ENCODE assay signal across 22 cellular contexts in genomic region chr7:148919859-148920258, GRCh38. TPM values are rescaled to one million over a fixed set of nuclear protein-coding genes. Genes with fewer than 3 reads are reported as not detected.
DNase-seq lines count a peak whose midpoint lies in the region; ATAC-seq, FAIRE-seq and TF ChIP-seq lines count a peak whose summit lies in the region.
"Had no signal": no experiment of that assay in that cellular context is flagged by ENCODE, and none has a peak within 500 bp of the region (broad histone marks: within the 10 kb centered on the region; RNA-seq: fewer than 3 reads in every experiment).

No MANE protein-coding gene starts in this region.

- no peak for TF ChIP-seq RAD21 in GM12878 (IDR thresholded peaks at IDR 0.05; ENCODE audit: insufficient read depth, low read depth, low read length)

- H3K27me3 Mint-ChIP-seq in activated CD8-positive, alpha-beta memory T cell treated with anti-CD3 and anti-CD28 coated beads, Interleukin-2, amount 10 ng/mL, durations not matched to agents 7 days and 5 days = no peaks in the 10 kb centered on the region
- H3K27me3 Mint-ChIP-seq: stimulated activated memory B cell treated with anti-CD40 and anti-IgM and Interleukin-4, amounts not matched to agents 10 μg/mL and 1 μg/mL and 100 μg/mL, for 72 hours had no signal

- peak; percentile 30 for ATAC-seq in activated CD8-positive, alpha-beta memory T cell treated with anti-CD3 and anti-CD28 coated beads, Interleukin-2, amount 10 ng/mL, durations not matched to agents 7 days and 5 days
- ATAC-seq in GM21529 (IDR thresholded peaks at IDR 0.05; ENCODE audit: unreplicated experiment) (peak; percentile 82), HG03108 (IDR thresholded peaks at IDR 0.05; ENCODE audit: unreplicated experiment) (peak; percentile 66), GM12878 (peak; percentile 78)
- ATAC-seq: gastroesophageal sphincter; stimulated activated memory B cell treated with anti-CD40 and anti-IgM and Interleukin-4, amounts not matched to agents 10 μg/mL and 1 μg/mL and 100 μg/mL, for 72 hours had no signal

- peak overlapping the region; percentile 38; the same call in 1 of the 2 replicates for H3K4me2 ChIP-seq in GM12878 (ENCODE audit: control insufficient read depth, insufficient read depth)

- no peaks in the 10 kb centered on the region for H3K36me3 ChIP-seq in GM12878 (ENCODE audit: control insufficient read depth in 2 of 2, insufficient read depth in 2 of 2, low read length in 1 of 2)
- no peaks in the 10 kb centered on the region for H3K36me3 ChIP-seq in small intestine (ENCODE audit: control insufficient read depth in 2 of 2, insufficient read depth in 2 of 2, low read length in 2 of 2)
- H3K36me3 ChIP-seq: BLaER1 treated with 17β-estradiol and CSF1 and Interleukin-3, amounts not matched to agents 10 nM and 100 nM; gastroesophageal sphincter; left ventricle myocardium inferior; MG63 had no signal

- no peak for TF ChIP-seq CTCF in GM12878 (IDR thresholded peaks at IDR 0.05 in 2 of 3, conservative IDR thresholded peaks at IDR 0.05 in 1 of 3; ENCODE audit: control insufficient read depth in 2 of 3, extremely low read depth in 1 of 3, insufficient read depth in 1 of 3, low read depth in 3 of 3, low read length in 3 of 3)

- in situ Hi-C loops in GM12878 (cut with MboI) = no loop called here

- no peak overlapping the region for H3K27ac ChIP-seq in GM12878 (ENCODE audit: control insufficient read depth, insufficient read depth)
- H3K27ac ChIP-seq in small intestine (ENCODE audit: low read depth in 1 of 2, low read length in 1 of 2) = no peak overlapping the region
- H3K27ac ChIP-seq: BLaER1 treated with 17β-estradiol and CSF1 and Interleukin-3, amounts not matched to agents 10 nM and 100 nM; gastroesophageal sphincter; left ventricle myocardium inferior; skin epidermis had no signal

- peak; percentile 37 for DNase-seq in activated CD8-positive, alpha-beta memory T cell treated with anti-CD3 and anti-CD28 coated beads, Interleukin-2, amount 10 ng/mL, durations not matched to agents 7 days and 5 days
- DNase-seq in activated CD8-positive, alpha-beta memory T cell treated with anti-CD3 and anti-CD28 coated beads for 24 hours = no peak
- DNase-seq in GM12878 (ENCODE audit: low read depth, low spot score) = no peak
- DNase-seq in GM19240 (ENCODE audit: insufficient read length, low spot score) = no peak
- DNase-seq in NCI-H2196 treated with DMSO at 0.1 percent for 48 hours (lab: John Stamatoyannopoulos, UW; ENCODE audit: unreplicated experiment) = no peak
- DNase-seq in small intestine = no peak
- DNase-seq: 8988T, activated gamma-delta T cell, anterior cingulate cortex, H7, left ventricle myocardium inferior, MG63, NCI-H748 treated with DMSO at 0.1 percent for 48 hours, RPMI8226, SW 1271 had no signal

- H2AFZ ChIP-seq in GM12878 (ENCODE audit: control insufficient read depth, low read depth, low read length) = no peak overlapping the region

- no peak for TF ChIP-seq POLR2A in GM12878 (IDR thresholded peaks at IDR 0.05; ENCODE audit: low read depth, low read length)

- H3K4me1 ChIP-seq in GM12878 (ENCODE audit: control insufficient read depth, insufficient read depth, low read length) (peaks cover 19% of the 10 kb centered on the region), small intestine (ENCODE audit: control insufficient read depth in 2 of 2, insufficient read depth in 1 of 2, low read depth in 1 of 2, low read length in 1 of 2) (peaks cover 0 to 2% of the 10 kb centered on the region in 2 donors)
- H3K4me1 ChIP-seq: gastroesophageal sphincter, left ventricle myocardium inferior had no signal

- no peak overlapping the region for H3K4me3 Mint-ChIP-seq in activated CD8-positive, alpha-beta memory T cell treated with anti-CD3 and anti-CD28 coated beads, Interleukin-2, amount 10 ng/mL, durations not matched to agents 7 days and 5 days
- H3K4me3 Mint-ChIP-seq: stimulated activated memory B cell treated with anti-CD40 and anti-IgM and Interleukin-4, amounts not matched to agents 10 μg/mL and 1 μg/mL and 100 μg/mL, for 72 hours had no signal

- RAD21 ChIA-PET in GM12878 (lab: Charles Lee; ENCODE audit: unreplicated experiment) = no interaction called here

- peaks cover 4% of the 10 kb centered on the region for H3K36me3 Mint-ChIP-seq in activated CD8-positive, alpha-beta memory T cell treated with anti-CD3 and anti-CD28 coated beads, Interleukin-2, amount 10 ng/mL, durations not matched to agents 7 days and 5 days

- H3K4me3 ChIP-seq in GM12878 (no peak overlapping the region), small intestine (ENCODE audit: low read depth in 1 of 2, low read length in 2 of 2) (no peak overlapping the region)
- H3K4me3 ChIP-seq: BLaER1 treated with 17β-estradiol and CSF1 and Interleukin-3, amounts not matched to agents 10 nM and 100 nM; gastroesophageal sphincter; left ventricle myocardium inferior; MG63; skin epidermis had no signal

- no peak overlapping the region for H3K27ac Mint-ChIP-seq in activated CD8-positive, alpha-beta memory T cell treated with anti-CD3 and anti-CD28 coated beads, Interleukin-2, amount 10 ng/mL, durations not matched to agents 7 days and 5 days
- H3K27ac Mint-ChIP-seq: stimulated activated memory B cell treated with anti-CD40 and anti-IgM and Interleukin-4, amounts not matched to agents 10 μg/mL and 1 μg/mL and 100 μg/mL, for 72 hours had no signal

- POLR2A ChIA-PET in GM12878 (lab: Charles Lee) = no interaction called here

- no peaks in the 10 kb centered on the region for H3K9me3 ChIP-seq in GM12878 (replicated peaks; ENCODE audit: control insufficient read depth, insufficient read depth, low read length)
- H3K9me3 ChIP-seq in small intestine (ENCODE audit: control insufficient read depth, low read depth) = no peaks in the 10 kb centered on the region
- H3K9me3 ChIP-seq: BLaER1 treated with 17β-estradiol and CSF1 and Interleukin-3, amounts not matched to agents 10 nM and 100 nM; gastroesophageal sphincter; left ventricle myocardium inferior; MG63 had no signal

- CTCF ChIA-PET in activated CD8-positive, alpha-beta memory T cell treated with anti-CD3 and anti-CD28 coated beads, Interleukin-2, amount 10 ng/mL, durations not matched to agents 7 days and 5 days (lab: Charles Lee) = interaction anchor here (1.2 kb wide), 1 partner anchor 12 kb away, joined by 3 read pairs; no protein-coding TSS in a partner anchor
- CTCF ChIA-PET in GM12878 (lab: Yijun Ruan, JAX) = interaction anchor here (0.6 to 1.5 kb wide), 2 partner anchors 16 to 72 kb away, joined by 3 read pairs; no protein-coding TSS in a partner anchor

- FAIRE-seq in GM12878 (lab: Jason Lieb, UNC) (no peak), small intestine (lab: Jason Lieb, UNC) (no peak)
- FAIRE-seq: endothelial cell of umbilical vein had no signal

- SMC1A ChIA-PET in GM12878 (lab: Charles Lee; ENCODE audit: uncharacterized antibody, unreplicated experiment) = interaction anchor here (1.1 to 1.6 kb wide), 4 partner anchors 9 to 37 kb away, joined by 3 to 7 read pairs (median 5); no protein-coding TSS in a partner anchor

- intact Hi-C loops in GM12878 (cut with micrococcal nuclease; ENCODE audit: unreplicated experiment) = no loop called here

- H3K9me3 Mint-ChIP-seq in activated CD8-positive, alpha-beta memory T cell treated with anti-CD3 and anti-CD28 coated beads, Interleukin-2, amount 10 ng/mL, durations not matched to agents 7 days and 5 days (ENCODE audit: low read depth) = no peaks in the 10 kb centered on the region
- H3K9me3 Mint-ChIP-seq: stimulated activated memory B cell treated with anti-CD40 and anti-IgM and Interleukin-4, amounts not matched to agents 10 μg/mL and 1 μg/mL and 100 μg/mL, for 72 hours had no signal

- H4K20me1 ChIP-seq in GM12878 (ENCODE audit: control insufficient read depth, insufficient read depth) = no peaks in the 10 kb centered on the region
- H4K20me1 ChIP-seq: BLaER1 treated with 17β-estradiol and CSF1 and Interleukin-3, amounts not matched to agents 10 nM and 100 nM had no signal

- BruUV-seq in GM12878 (replicated peaks; lab: Mats Ljungman, UMichigan) = no TSS peak

- H3K4me1 Mint-ChIP-seq in activated CD8-positive, alpha-beta memory T cell treated with anti-CD3 and anti-CD28 coated beads, Interleukin-2, amount 10 ng/mL, durations not matched to agents 7 days and 5 days = peaks cover 36% of the 10 kb centered on the region

- H3K79me2 ChIP-seq in GM12878 (ENCODE audit: control insufficient read depth, insufficient read depth, low read length) = no peaks in the 10 kb centered on the region

- H3K27me3 ChIP-seq in GM12878 (replicated peaks in 1 of 2; ENCODE audit: control insufficient read depth in 2 of 2, insufficient read depth in 2 of 2, low read length in 1 of 2) (peaks cover 0 to 6% of the 10 kb centered on the region in 2 experiments; a peak in 1 of 4 replicates), small intestine (ENCODE audit: control insufficient read depth in 2 of 2, insufficient read depth in 2 of 2, low read length in 2 of 2) (no peaks in the 10 kb centered on the region)
- H3K27me3 ChIP-seq: BLaER1 treated with 17β-estradiol and CSF1 and Interleukin-3, amounts not matched to agents 10 nM and 100 nM; gastroesophageal sphincter; MG63 had no signal

- 8% methylated on average over 6 of the region's 6 CpGs for WGBS in GM12878 (ENCODE audit: insufficient coverage, insufficient replicate concordance, low lambda C conversion rate, missing lambda C conversion rate)
- WGBS in small intestine, 3 donors = 70 to 86% (median 77%) methylated on average over 6 of the region's 6 CpGs

- no peak overlapping the region for H3K9ac ChIP-seq in GM12878 (ENCODE audit: control insufficient read depth, insufficient read depth, low read length)
- H3K9ac ChIP-seq: BLaER1 treated with 17β-estradiol and CSF1 and Interleukin-3, amounts not matched to agents 10 nM and 100 nM had no signal

- TF ChIP-seq EP300 in GM12878 (IDR thresholded peaks at IDR 0.05; ENCODE audit: borderline replicate concordance in 1 of 2, control insufficient read depth in 1 of 2, low read depth in 2 of 2, low read length in 2 of 2) = no peak

RNA-seq across cellular contexts. Expression of gene EZH2, which starts 35.8 kb away (rescaled TPM):
- 100 to 1,000 TPM; 106 to 109 TPM for total RNA-seq in activated CD8-positive, alpha-beta memory T cell treated with anti-CD3 and anti-CD28 coated beads, Interleukin-2, amount 10 ng/mL, durations not matched to agents 7 days and 5 days
- 74.5 and 78.5 TPM in 2 replicates for total RNA-seq in GM12878 (2013; cell fraction: nucleolus; rRNA removed)
- total RNA-seq in GM12878 (2014; rRNA removed) (25.5 and 28.8 TPM in 2 replicates), GM12878 (2014; rRNA removed; fragmentation: Illumina TruSeq; extraction: Trizol) (29.5 and 31.6 TPM in 2 replicates), GM12878 (2021) (34.4 and 37.9 TPM in 2 replicates)
- polyA plus RNA-seq in GM12878 (2011; ENCODE audit: low read depth) = 25.2 TPM
- polyA plus RNA-seq in GM12878 (2011; rRNA removed) (69.6 and 85.0 TPM in 2 replicates), GM12878 (2014; fragmentation: Illumina TruSeq; extraction: Trizol) (51.0 and 60.9 TPM in 2 replicates), GM12878 (2014; fragmentation: Nextera tagmentation; extraction: Ambion mirVana) (10 to 100 TPM; 19.4 to 20.2 TPM), GM12878 (2014; rRNA removed) (39.1 and 43.7 TPM in 2 replicates), GM12878 (2016; fragmentation: Nextera tagmentation; extraction: Ambion mirVana) (10 to 100 TPM; 48.3 to 49.4 TPM), small intestine (10 to 100 TPM in 1 of 3 donors, 1 to 10 TPM in 2; 5.4 to 16.2 (median 5.6) TPM)
- polyA plus RNA-seq in GM12878 (2011; cell fraction: cytosol; rRNA removed) = 35.5 and 37.7 TPM in 2 replicates
- 144 and 148 TPM in 2 replicates for polyA plus RNA-seq in GM12878 (2011; cell fraction: nucleus; rRNA removed)
- polyA plus RNA-seq in GM12878 (2012) = 30.3 and 38.2 TPM in 2 replicates
- polyA minus RNA-seq in GM12878 (2011; rRNA and poly(A)+ RNA removed) = 34.8 and 35.1 TPM in 2 replicates
- polyA minus RNA-seq in GM12878 (2011; cell fraction: cytosol; rRNA and poly(A)+ RNA removed) = 13.8 and 17.4 TPM in 2 replicates
- 33.6 and 47.6 TPM in 2 replicates for polyA minus RNA-seq in GM12878 (2011; cell fraction: nucleus; rRNA and poly(A)+ RNA removed)

Comparison
In these comparisons a context has a peak if more than half of its experiments do, and no peak if none do; other contexts are left out.
1. ATAC-seq: peak in every context shown above with its lines; median percentile 82 in GM21529; 78 in GM12878; 66 in HG03108; 30 in activated CD8-positive, alpha-beta memory T cell treated with anti-CD3 and anti-CD28 coated beads, Interleukin-2, amount 10 ng/mL, durations not matched to agents 7 days and 5 days.